Comparison of ENCODE assay signal across 33 cellular contexts in the genomic region with DNA sequence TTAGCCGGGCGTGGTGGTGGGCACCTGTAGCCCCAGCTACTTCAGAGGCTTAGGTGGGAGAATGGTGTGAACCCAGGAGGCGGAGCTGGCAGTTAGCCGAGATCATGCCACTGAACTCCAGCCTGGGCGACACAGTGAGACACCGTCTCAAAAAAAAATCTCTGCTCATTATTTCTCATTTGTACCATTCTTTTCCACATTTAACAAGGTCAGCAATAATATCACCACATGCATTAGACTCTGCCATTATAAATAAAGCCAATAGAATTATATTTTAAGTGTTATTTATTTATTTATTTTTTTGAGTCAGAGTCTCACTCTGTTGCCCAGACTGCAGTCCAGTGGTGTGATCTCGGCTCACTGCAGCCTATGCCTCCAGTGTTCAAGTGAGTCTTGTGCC.
"Had no signal": no experiment of that assay in that cellular context is flagged by ENCODE, and none has a peak within 500 bp of the region (broad histone marks: within the 10 kb centered on the region; RNA-seq: fewer than 3 reads in every experiment).

No MANE protein-coding gene starts in this region.

- FAIRE-seq: bronchial epithelial cell had no signal

- H3K27ac ChIP-seq: adrenal gland, ascending aorta, body of pancreas, brain microvascular endothelial cell, breast epithelium, cardiac muscle cell had no signal

- H3K4me1 ChIP-seq: ascending aorta, breast epithelium had no signal

- H3K27me3 ChIP-seq: adrenal gland, ascending aorta, body of pancreas, brain microvascular endothelial cell, breast epithelium, cardiac muscle cell had no signal

- DNase-seq: activated effector memory CD4-positive, alpha-beta T cell treated with anti-CD3 and anti-CD28 coated beads, Interleukin-2, amount 50 U/mL, for 16 hours; activated effector memory CD4-positive, alpha-beta T cell treated with Interleukin-2 at 50 U/mL for 16 hours; activated gamma-delta T cell; activated gamma-delta T cell treated with Interleukin-2 at 50 U/mL for 16 hours; activated naive CD4-positive, alpha-beta T cell; activated naive CD4-positive, alpha-beta T cell treated with anti-CD3 and anti-CD28 coated beads for 36 hours; activated naive CD4-positive, alpha-beta T cell treated with anti-CD3 and anti-CD28 coated beads, Interleukin-2, amount 10 ng/mL, durations not matched to agents 7 days and 5 days; activated naive CD4-positive, alpha-beta T cell treated with anti-CD3 and anti-CD28 coated beads, Interleukin-2, amount 50 U/mL, for 16 hours; activated naive CD4-positive, alpha-beta T cell treated with Interleukin-2 at 50 U/mL for 16 hours; activated naive CD8-positive, alpha-beta T cell treated with anti-CD3 and anti-CD28 coated beads for 36 hours; activated naive CD8-positive, alpha-beta T cell treated with anti-CD3 and anti-CD28 coated beads, Interleukin-2, amount 10 ng/mL, durations not matched to agents 7 days and 5 days; activated naive CD8-positive, alpha-beta T cell treated with anti-CD3 and anti-CD28 coated beads, Interleukin-2, amount 50 U/mL, for 24 hours; activated T-cell treated with anti-CD3 and anti-CD28 coated beads, Interleukin-2, amount 50 U/mL, for 1 hour; activated T-cell treated with anti-CD3 and anti-CD28 coated beads, Interleukin-2, amount 50 U/mL, for 24 hours; activated T-cell treated with anti-CD3 and anti-CD28 coated beads, Interleukin-2, amount 50 U/mL, for 4 hours; activated T-cell treated with anti-CD3 and anti-CD28 coated beads, Interleukin-2, amount 50 U/mL, for 48 hours; activated T-cell treated with anti-CD3 and anti-CD28 coated beads, Interleukin-2, amount 50 U/mL, for 72 hours; adrenal gland; amniotic stem cell; amygdala; anterior cingulate cortex; aorta; body of pancreas; brain microvascular endothelial cell; caudate nucleus; central memory CD4-positive, alpha-beta T cell; cerebellar nuclear complex had no signal

- ATAC-seq: activated naive CD4-positive, alpha-beta T cell treated with anti-CD3 and anti-CD28 coated beads, Interleukin-2, amount 50 U/mL, for 72 hours; activated naive CD8-positive, alpha-beta T cell treated with anti-CD3 and anti-CD28 coated beads, Interleukin-2, amount 50 U/mL, for 24 hours; activated T-cell treated with anti-CD3 and anti-CD28 coated beads, Interleukin-2, amount 50 U/mL, for 4 hours; activated T-cell treated with anti-CD3 and anti-CD28 coated beads, Interleukin-2, amount 50 U/mL, for 72 hours; activated T-helper 17 cell treated with anti-CD3 and anti-CD28 coated beads, Interleukin-2, amount 50 U/mL, for 72 hours; body of pancreas had no signal

- H3K9me3 ChIP-seq: adrenal gland, ascending aorta, body of pancreas had no signal

- H3K36me3 ChIP-seq: adrenal gland, ascending aorta, brain microvascular endothelial cell, breast epithelium, cardiac muscle cell had no signal

- H3K4me3 ChIP-seq: adrenal gland, ascending aorta, body of pancreas, breast epithelium, cardiac muscle cell had no signal
